1 cellular context compared by ENCODE assay signal in the genomic region with DNA sequence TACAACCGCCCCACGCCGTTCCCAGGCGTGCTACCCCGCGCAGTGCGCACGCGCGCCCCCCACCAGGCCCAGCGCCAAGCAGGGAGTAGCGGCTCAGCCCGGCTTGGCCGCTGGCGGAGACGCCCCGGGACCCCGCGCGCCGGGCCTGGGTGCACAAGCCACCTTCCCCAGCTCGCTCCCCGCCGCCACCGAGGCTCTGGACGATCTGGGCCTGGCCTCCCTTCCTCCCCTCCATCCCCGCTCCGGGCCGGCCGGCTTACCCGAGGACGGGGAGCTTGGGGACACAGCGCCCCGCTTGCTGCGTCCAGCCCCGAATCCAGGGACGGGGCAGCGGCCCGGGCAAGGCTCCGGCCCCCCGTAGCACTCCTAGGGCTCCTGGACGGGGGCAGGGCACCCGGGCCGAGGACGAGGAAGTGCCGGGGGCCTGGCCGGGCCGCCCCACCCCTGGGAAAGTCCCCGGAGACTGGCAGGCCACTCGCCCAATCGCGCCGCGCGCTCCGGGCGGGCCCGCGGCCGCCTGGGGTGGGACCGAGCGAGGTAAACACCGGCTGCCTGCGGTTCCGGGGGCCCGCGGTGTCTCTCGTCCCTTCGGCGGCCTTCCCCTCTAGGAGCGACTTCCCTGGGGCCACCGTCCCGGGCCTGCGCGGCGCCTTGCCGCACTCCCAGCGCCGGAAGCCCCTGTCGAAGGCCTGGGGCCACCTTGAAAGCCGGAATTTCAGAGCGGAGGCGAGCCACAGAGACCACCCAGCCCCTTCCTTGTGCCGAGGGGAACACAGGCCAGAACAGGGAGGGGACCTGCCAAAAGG.
TF ChIP-seq lines count a peak whose summit lies in the region.

A gene with protein sequence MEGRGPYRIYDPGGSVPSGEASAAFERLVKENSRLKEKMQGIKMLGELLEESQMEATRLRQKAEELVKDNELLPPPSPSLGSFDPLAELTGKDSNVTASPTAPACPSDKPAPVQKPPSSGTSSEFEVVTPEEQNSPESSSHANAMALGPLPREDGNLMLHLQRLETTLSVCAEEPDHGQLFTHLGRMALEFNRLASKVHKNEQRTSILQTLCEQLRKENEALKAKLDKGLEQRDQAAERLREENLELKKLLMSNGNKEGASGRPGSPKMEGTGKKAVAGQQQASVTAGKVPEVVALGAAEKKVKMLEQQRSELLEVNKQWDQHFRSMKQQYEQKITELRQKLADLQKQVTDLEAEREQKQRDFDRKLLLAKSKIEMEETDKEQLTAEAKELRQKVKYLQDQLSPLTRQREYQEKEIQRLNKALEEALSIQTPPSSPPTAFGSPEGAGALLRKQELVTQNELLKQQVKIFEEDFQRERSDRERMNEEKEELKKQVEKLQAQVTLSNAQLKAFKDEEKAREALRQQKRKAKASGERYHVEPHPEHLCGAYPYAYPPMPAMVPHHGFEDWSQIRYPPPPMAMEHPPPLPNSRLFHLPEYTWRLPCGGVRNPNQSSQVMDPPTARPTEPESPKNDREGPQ (minus strand): TSS at position 415 of the 806 bp plus-strand sequence. CDS start 15,939 bp downstream, outside the sequence.

TF ChIP-seq in Ishikawa, 13 proteins besides CTCF, POLR2A, EP300 and RAD21 (continued from another document):
- TF ChIP-seq, protein P1, sequence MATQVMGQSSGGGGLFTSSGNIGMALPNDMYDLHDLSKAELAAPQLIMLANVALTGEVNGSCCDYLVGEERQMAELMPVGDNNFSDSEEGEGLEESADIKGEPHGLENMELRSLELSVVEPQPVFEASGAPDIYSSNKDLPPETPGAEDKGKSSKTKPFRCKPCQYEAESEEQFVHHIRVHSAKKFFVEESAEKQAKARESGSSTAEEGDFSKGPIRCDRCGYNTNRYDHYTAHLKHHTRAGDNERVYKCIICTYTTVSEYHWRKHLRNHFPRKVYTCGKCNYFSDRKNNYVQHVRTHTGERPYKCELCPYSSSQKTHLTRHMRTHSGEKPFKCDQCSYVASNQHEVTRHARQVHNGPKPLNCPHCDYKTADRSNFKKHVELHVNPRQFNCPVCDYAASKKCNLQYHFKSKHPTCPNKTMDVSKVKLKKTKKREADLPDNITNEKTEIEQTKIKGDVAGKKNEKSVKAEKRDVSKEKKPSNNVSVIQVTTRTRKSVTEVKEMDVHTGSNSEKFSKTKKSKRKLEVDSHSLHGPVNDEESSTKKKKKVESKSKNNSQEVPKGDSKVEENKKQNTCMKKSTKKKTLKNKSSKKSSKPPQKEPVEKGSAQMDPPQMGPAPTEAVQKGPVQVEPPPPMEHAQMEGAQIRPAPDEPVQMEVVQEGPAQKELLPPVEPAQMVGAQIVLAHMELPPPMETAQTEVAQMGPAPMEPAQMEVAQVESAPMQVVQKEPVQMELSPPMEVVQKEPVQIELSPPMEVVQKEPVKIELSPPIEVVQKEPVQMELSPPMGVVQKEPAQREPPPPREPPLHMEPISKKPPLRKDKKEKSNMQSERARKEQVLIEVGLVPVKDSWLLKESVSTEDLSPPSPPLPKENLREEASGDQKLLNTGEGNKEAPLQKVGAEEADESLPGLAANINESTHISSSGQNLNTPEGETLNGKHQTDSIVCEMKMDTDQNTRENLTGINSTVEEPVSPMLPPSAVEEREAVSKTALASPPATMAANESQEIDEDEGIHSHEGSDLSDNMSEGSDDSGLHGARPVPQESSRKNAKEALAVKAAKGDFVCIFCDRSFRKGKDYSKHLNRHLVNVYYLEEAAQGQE (IDR thresholded peaks at IDR 0.05; ENCODE audit: low read depth) = no peak
- TF ChIP-seq NFIC (IDR thresholded peaks at IDR 0.05) (peak; percentile 66), CREB1 (IDR thresholded peaks at IDR 0.05; ENCODE audit: low read depth) (no peak), TAF1 (IDR thresholded peaks at IDR 0.05; ENCODE audit: low read depth) (peak; percentile 31), TCF12 (IDR thresholded peaks at IDR 0.05; ENCODE audit: low read depth) (peak; percentile 47; the same call in 1 of the 2 replicates), CEBPB (IDR thresholded peaks at IDR 0.05) (no peak), ZBTB7A (IDR thresholded peaks at IDR 0.05; ENCODE audit: low read depth) (peak; percentile 20; the same call in 1 of the 2 replicates), EGR1 (IDR thresholded peaks at IDR 0.05) (no peak), TEAD4 (IDR thresholded peaks at IDR 0.05) (peak; percentile 19; the same call in 1 of the 2 replicates)
- TF ChIP-seq, protein P2, sequence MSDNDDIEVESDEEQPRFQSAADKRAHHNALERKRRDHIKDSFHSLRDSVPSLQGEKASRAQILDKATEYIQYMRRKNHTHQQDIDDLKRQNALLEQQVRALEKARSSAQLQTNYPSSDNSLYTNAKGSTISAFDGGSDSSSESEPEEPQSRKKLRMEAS (IDR thresholded peaks at IDR 0.05) = 0 out of 2 replicates have a peak, but pooled peaks have one; percentile 8
- TF ChIP-seq, protein P3, sequence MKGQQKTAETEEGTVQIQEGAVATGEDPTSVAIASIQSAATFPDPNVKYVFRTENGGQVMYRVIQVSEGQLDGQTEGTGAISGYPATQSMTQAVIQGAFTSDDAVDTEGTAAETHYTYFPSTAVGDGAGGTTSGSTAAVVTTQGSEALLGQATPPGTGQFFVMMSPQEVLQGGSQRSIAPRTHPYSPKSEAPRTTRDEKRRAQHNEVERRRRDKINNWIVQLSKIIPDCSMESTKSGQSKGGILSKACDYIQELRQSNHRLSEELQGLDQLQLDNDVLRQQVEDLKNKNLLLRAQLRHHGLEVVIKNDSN (IDR thresholded peaks at IDR 0.05) = no peak
